In the genomic region with DNA sequence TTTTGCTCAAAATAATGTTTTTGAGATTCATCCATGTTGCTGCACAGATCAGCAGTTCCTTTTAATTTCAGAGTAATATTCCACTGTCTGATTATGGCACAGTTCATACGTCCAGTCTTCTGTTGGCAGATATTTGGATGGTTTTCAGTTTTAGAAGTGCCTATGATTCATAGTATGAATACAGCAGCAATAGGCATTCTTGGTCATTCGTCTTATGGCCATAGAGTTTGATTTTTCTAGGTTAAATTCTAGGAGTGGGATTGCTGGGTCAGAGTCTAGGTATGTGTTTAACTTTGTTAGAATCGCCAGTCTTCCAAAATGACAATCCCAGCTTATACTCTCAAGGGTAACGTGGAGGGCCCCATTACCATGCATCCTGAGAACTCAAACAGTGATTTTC, we compare ENCODE assay signal across 2 cellular contexts.
TF ChIP-seq lines count a peak whose summit lies in the region.

No MANE protein-coding gene starts in this region.

TF ChIP-seq in SK-N-SH treated with all-trans-retinoic acid at 6 μM for 48 hours, 23 proteins besides CTCF, POLR2A, EP300 and RAD21:
- TF ChIP-seq, protein P1, sequence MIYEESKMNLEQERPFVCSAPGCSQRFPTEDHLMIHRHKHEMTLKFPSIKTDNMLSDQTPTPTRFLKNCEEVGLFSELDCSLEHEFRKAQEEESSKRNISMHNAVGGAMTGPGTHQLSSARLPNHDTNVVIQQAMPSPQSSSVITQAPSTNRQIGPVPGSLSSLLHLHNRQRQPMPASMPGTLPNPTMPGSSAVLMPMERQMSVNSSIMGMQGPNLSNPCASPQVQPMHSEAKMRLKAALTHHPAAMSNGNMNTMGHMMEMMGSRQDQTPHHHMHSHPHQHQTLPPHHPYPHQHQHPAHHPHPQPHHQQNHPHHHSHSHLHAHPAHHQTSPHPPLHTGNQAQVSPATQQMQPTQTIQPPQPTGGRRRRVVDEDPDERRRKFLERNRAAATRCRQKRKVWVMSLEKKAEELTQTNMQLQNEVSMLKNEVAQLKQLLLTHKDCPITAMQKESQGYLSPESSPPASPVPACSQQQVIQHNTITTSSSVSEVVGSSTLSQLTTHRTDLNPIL (CRISPR knock-in tag; IDR thresholded peaks at IDR 0.05; ENCODE audit: low read depth) = no peak
- TF ChIP-seq PPARA (CRISPR knock-in tag; IDR thresholded peaks at IDR 0.05; ENCODE audit: borderline replicate concordance) (no peak), OSR1 (CRISPR knock-in tag; IDR thresholded peaks at IDR 0.05) (no peak)
- TF ChIP-seq, protein P2, sequence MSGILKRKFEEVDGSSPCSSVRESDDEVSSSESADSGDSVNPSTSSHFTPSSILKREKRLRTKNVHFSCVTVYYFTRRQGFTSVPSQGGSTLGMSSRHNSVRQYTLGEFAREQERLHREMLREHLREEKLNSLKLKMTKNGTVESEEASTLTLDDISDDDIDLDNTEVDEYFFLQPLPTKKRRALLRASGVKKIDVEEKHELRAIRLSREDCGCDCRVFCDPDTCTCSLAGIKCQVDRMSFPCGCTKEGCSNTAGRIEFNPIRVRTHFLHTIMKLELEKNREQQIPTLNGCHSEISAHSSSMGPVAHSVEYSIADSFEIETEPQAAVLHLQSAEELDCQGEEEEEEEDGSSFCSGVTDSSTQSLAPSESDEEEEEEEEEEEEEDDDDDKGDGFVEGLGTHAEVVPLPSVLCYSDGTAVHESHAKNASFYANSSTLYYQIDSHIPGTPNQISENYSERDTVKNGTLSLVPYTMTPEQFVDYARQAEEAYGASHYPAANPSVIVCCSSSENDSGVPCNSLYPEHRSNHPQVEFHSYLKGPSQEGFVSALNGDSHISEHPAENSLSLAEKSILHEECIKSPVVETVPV (CRISPR knock-in tag; IDR thresholded peaks at IDR 0.05) = no peak

TF ChIP-seq in H1, 55 proteins besides CTCF, POLR2A, EP300 and RAD21:
- TF ChIP-seq CBX5 (IDR thresholded peaks at IDR 0.05; ENCODE audit: low read depth, low read length) (no peak), SRF (IDR thresholded peaks at IDR 0.05; ENCODE audit: low read depth, low read length) (no peak), SIRT6 (IDR thresholded peaks at IDR 0.05; ENCODE audit: low read length) (no peak), ATF3 (IDR thresholded peaks at IDR 0.05; ENCODE audit: insufficient read depth, low read depth, low read length) (no peak), GTF2F1 (IDR thresholded peaks at IDR 0.05; ENCODE audit: borderline replicate concordance, low read depth, low read length) (no peak), JUN (IDR thresholded peaks at IDR 0.05; ENCODE audit: low read depth, low read length) (no peak), TAF1 (IDR thresholded peaks at IDR 0.05; ENCODE audit: low read depth, low read length) (no peak), SAP30 (IDR thresholded peaks at IDR 0.05; ENCODE audit: insufficient read depth, insufficient replicate concordance, low read length) (no peak), TEAD4 (IDR thresholded peaks at IDR 0.05; ENCODE audit: low read depth, low read length) (no peak), CHD7 (IDR thresholded peaks at IDR 0.05; ENCODE audit: insufficient replicate concordance, low read length) (no peak), SP1 (IDR thresholded peaks at IDR 0.05; ENCODE audit: low read depth, low read length) (no peak), ATF2 (IDR thresholded peaks at IDR 0.05; ENCODE audit: low read length) (no peak), BACH1 (IDR thresholded peaks at IDR 0.05; ENCODE audit: low read length) (no peak), POU5F1 (IDR thresholded peaks at IDR 0.05; ENCODE audit: low read depth, low read length) (no peak)
